In genomic region chr12:49133014-49133413, GRCh38 we compare ENCODE assay signal across 1 cellular context.
TF ChIP-seq lines count a peak whose summit lies in the region.

No MANE protein-coding gene starts in this region.

TF ChIP-seq in HepG2, 621 proteins besides CTCF, POLR2A, EP300 and RAD21:
- TF ChIP-seq FOXA1 (IDR thresholded peaks at IDR 0.05) (no peak), FOXA1 (CRISPR knock-in tag; IDR thresholded peaks at IDR 0.05) (no peak), ZNF276 (CRISPR knock-in tag; IDR thresholded peaks at IDR 0.05; ENCODE audit: low read depth) (no peak), FOXC1 (CRISPR knock-in tag; IDR thresholded peaks at IDR 0.05; ENCODE audit: borderline replicate concordance) (no peak), ADNP (CRISPR knock-in tag; IDR thresholded peaks at IDR 0.05) (no peak), ZNF577 (CRISPR knock-in tag; IDR thresholded peaks at IDR 0.05; ENCODE audit: borderline replicate concordance, low read depth) (no peak), MYPOP (CRISPR knock-in tag; IDR thresholded peaks at IDR 0.05) (no peak), ZNF790 (CRISPR knock-in tag; IDR thresholded peaks at IDR 0.05; ENCODE audit: borderline replicate concordance) (no peak), ZNF44 (CRISPR knock-in tag; IDR thresholded peaks at IDR 0.05) (no peak), GFI1 (CRISPR knock-in tag; IDR thresholded peaks at IDR 0.05; ENCODE audit: borderline replicate concordance) (no peak), HMGXB3 (CRISPR knock-in tag; IDR thresholded peaks at IDR 0.05; ENCODE audit: borderline replicate concordance) (no peak)
